ENCODE assay signal across 1 cellular context in the genomic region with DNA sequence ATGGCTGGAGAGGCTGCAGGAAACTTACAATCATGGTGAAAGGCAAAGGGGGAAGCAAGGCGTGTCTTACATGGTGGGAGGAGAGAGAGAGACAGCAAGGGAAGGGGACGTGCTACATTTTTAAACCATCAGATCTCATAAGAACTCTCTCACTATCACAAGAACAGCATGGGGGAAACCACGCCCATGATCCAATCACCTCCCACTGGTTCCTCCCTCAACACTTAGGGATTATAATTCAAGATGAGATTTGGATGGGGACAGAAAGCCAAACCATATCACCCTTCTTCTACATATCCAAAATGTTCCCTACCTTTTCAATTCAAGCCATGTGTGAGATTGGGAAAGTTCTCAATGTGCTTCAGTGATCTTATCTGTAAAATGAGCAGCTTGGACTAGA.
TF ChIP-seq lines count a peak whose summit lies in the region.

No MANE protein-coding gene starts in this region.

TF ChIP-seq in GM23338, 12 proteins besides CTCF, POLR2A, EP300 and RAD21 (continued from another document):
- TF ChIP-seq REST (IDR thresholded peaks at IDR 0.05; ENCODE audit: unreplicated experiment) (no peak), JUNB (IDR thresholded peaks at IDR 0.05; ENCODE audit: unreplicated experiment) (no peak), POLR2AphosphoS5 (IDR thresholded peaks at IDR 0.05; ENCODE audit: low read depth) (no peak), NANOG (IDR thresholded peaks at IDR 0.05; ENCODE audit: borderline replicate concordance) (no peak), ZNF114 (CRISPR knock-in tag; IDR thresholded peaks at IDR 0.05) (no peak), EZH2 (IDR thresholded peaks at IDR 0.05; ENCODE audit: low read depth, unreplicated experiment) (no peak), ZNF331 (CRISPR knock-in tag; IDR thresholded peaks at IDR 0.05; ENCODE audit: low read depth) (no peak), STAT1 (IDR thresholded peaks at IDR 0.05; ENCODE audit: unreplicated experiment) (no peak)
- TF ChIP-seq, protein P1, sequence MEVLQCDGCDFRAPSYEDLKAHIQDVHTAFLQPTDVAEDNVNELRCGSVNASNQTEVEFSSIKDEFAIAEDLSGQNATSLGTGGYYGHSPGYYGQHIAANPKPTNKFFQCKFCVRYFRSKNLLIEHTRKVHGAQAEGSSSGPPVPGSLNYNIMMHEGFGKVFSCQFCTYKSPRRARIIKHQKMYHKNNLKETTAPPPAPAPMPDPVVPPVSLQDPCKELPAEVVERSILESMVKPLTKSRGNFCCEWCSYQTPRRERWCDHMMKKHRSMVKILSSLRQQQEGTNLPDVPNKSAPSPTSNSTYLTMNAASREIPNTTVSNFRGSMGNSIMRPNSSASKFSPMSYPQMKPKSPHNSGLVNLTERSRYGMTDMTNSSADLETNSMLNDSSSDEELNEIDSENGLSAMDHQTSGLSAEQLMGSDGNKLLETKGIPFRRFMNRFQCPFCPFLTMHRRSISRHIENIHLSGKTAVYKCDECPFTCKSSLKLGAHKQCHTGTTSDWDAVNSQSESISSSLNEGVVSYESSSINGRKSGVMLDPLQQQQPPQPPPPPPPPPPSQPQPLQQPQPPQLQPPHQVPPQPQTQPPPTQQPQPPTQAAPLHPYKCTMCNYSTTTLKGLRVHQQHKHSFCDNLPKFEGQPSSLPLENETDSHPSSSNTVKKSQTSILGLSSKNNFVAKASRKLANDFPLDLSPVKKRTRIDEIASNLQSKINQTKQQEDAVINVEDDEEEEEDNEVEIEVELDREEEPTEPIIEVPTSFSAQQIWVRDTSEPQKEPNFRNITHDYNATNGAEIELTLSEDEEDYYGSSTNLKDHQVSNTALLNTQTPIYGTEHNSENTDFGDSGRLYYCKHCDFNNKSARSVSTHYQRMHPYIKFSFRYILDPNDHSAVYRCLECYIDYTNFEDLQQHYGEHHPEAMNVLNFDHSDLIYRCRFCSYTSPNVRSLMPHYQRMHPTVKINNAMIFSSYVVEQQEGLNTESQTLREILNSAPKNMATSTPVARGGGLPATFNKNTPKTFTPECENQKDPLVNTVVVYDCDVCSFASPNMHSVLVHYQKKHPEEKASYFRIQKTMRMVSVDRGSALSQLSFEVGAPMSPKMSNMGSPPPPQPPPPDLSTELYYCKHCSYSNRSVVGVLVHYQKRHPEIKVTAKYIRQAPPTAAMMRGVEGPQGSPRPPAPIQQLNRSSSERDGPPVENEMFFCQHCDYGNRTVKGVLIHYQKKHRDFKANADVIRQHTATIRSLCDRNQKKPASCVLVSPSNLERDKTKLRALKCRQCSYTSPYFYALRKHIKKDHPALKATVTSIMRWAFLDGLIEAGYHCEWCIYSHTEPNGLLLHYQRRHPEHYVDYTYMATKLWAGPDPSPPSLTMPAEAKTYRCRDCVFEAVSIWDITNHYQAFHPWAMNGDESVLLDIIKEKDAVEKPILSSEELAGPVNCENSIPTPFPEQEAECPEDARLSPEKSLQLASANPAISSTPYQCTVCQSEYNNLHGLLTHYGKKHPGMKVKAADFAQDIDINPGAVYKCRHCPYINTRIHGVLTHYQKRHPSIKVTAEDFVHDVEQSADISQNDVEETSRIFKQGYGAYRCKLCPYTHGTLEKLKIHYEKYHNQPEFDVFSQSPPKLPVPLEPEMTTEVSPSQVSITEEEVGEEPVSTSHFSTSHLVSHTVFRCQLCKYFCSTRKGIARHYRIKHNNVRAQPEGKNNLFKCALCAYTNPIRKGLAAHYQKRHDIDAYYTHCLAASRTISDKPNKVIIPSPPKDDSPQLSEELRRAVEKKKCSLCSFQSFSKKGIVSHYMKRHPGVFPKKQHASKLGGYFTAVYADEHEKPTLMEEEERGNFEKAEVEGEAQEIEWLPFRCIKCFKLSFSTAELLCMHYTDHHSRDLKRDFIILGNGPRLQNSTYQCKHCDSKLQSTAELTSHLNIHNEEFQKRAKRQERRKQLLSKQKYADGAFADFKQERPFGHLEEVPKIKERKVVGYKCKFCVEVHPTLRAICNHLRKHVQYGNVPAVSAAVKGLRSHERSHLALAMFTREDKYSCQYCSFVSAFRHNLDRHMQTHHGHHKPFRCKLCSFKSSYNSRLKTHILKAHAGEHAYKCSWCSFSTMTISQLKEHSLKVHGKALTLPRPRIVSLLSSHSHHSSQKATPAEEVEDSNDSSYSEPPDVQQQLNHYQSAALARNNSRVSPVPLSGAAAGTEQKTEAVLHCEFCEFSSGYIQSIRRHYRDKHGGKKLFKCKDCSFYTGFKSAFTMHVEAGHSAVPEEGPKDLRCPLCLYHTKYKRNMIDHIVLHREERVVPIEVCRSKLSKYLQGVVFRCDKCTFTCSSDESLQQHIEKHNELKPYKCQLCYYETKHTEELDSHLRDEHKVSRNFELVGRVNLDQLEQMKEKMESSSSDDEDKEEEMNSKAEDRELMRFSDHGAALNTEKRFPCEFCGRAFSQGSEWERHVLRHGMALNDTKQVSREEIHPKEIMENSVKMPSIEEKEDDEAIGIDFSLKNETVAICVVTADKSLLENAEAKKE (CRISPR knock-in tag; IDR thresholded peaks at IDR 0.05) = no peak
